Comparison of ENCODE assay signal across 1 cellular context in genomic region chr3:138118863-138119766, GRCh38.
TF ChIP-seq lines count a peak whose summit lies in the region.

No MANE protein-coding gene starts in this region.

TF ChIP-seq in Ishikawa, 13 proteins besides CTCF, POLR2A, EP300 and RAD21 (continued from another document):
- TF ChIP-seq TAF1 (IDR thresholded peaks at IDR 0.05; ENCODE audit: low read depth) = no peak
- no peak for TF ChIP-seq USF1 (IDR thresholded peaks at IDR 0.05)
- no peak for TF ChIP-seq ZBTB7A (IDR thresholded peaks at IDR 0.05; ENCODE audit: low read depth)
- no peak for TF ChIP-seq FOXM1 (IDR thresholded peaks at IDR 0.05; ENCODE audit: borderline replicate concordance, low read depth)
- TF ChIP-seq CREB1 (IDR thresholded peaks at IDR 0.05; ENCODE audit: low read depth) = no peak
- no peak for TF ChIP-seq CEBPB (IDR thresholded peaks at IDR 0.05)
- no peak for TF ChIP-seq YY1 (IDR thresholded peaks at IDR 0.05; ENCODE audit: low read depth)
- no peak for TF ChIP-seq TEAD4 (IDR thresholded peaks at IDR 0.05)
- no peak for TF ChIP-seq NFIC (IDR thresholded peaks at IDR 0.05)
